In genomic region chr2:44358498-44358897, GRCh38 we compare ENCODE assay signal across 8 cellular contexts. TPM values are rescaled to one million over a fixed set of nuclear protein-coding genes. Genes with fewer than 3 reads are reported as not detected.
DNase-seq lines count a peak whose midpoint lies in the region; ATAC-seq lines count a peak whose summit lies in the region.

No MANE protein-coding gene starts in this region.

- DNase-seq in G401 (ENCODE audit: low spot score) (peak; percentile 45), RPMI8226 (peak; percentile 93), posterior cingulate gyrus (no peak)
- DNase-seq in effector CD4-positive, alpha-beta T cell = peak; percentile 8
- DNase-seq in stimulated activated CD8-positive, alpha-beta memory T cell treated with anti-CD3 and anti-CD28 coated beads, Interleukin-7, amount 100 ng/mL, for 4 hours (ENCODE audit: low read depth in 2 of 2) = peak; percentile 27 to 32

- in situ Hi-C loops in G401 (cut with HindIII; ENCODE audit: low sequenced_read_pairs) = no loop called here

- intact Hi-C loops in posterior cingulate gyrus (cut with DNase I) = no loop called here

- ATAC-seq in HG03139 (IDR thresholded peaks at IDR 0.05; ENCODE audit: unreplicated experiment) (peak; percentile 31), HG02870 (IDR thresholded peaks at IDR 0.05; ENCODE audit: unreplicated experiment) (no peak), GM21723 (IDR thresholded peaks at IDR 0.05; ENCODE audit: unreplicated experiment) (no peak)

RNA-seq across cellular contexts. Expression of gene PREPL, which starts 2.8 kb away (rescaled TPM):
- total RNA-seq in G401 (2014; rRNA removed; shearing (Covaris generic)) = 24.9 and 39.2 TPM in 2 replicates

RNA-seq across cellular contexts. Expression of gene CAMKMT, which starts 3.2 kb away (rescaled TPM):
- 1.6 and 6.5 TPM in 2 replicates for total RNA-seq in G401 (2014; rRNA removed; shearing (Covaris generic))

Comparison
In these comparisons a context has a peak if more than half of its experiments do, and no peak if none do; other contexts are left out.
1. DNase-seq: peak in G401 (single experiment), RPMI8226 (single experiment), effector CD4-positive, alpha-beta T cell (single experiment) and stimulated activated CD8-positive, alpha-beta memory T cell treated with anti-CD3 and anti-CD28 coated beads, Interleukin-7, amount 100 ng/mL, for 4 hours (2 of 2); none in posterior cingulate gyrus (0 of 10).